ENCODE assay signal across 22 cellular contexts in genomic region chr17:82984751-82985435, GRCh38.
DNase-seq lines count a peak whose midpoint lies in the region; ATAC-seq and TF ChIP-seq lines count a peak whose summit lies in the region.
"Had no signal": no experiment of that assay in that cellular context is flagged by ENCODE, and none has a peak within 500 bp of the region (broad histone marks: within the 10 kb centered on the region; RNA-seq: fewer than 3 reads in every experiment).

No MANE protein-coding gene starts in this region.

- peak overlapping the region in 3 of 11 experiments; percentile 15 to 50 (median 46); a peak in 3 of 22 replicates for H3K9ac ChIP-seq in BLaER1 treated with 17β-estradiol and CSF1 and Interleukin-3, amounts not matched to agents 10 nM and 100 nM
- H3K9ac ChIP-seq in mesenchymal stem cell (ENCODE audit: low read length) = no peak overlapping the region
- H3K9ac ChIP-seq: parathyroid adenoma had no signal

- H3K4ac ChIP-seq in mesenchymal stem cell (ENCODE audit: low read depth in 1 of 2, low read length in 2 of 2) = no peak overlapping the region

- H3K27ac ChIP-seq in BLaER1 treated with 17β-estradiol and CSF1 and Interleukin-3, amounts not matched to agents 10 nM and 100 nM = peak overlapping the region in 3 of 11 experiments; percentile 13 to 30 (median 27); a peak in 4 of 22 replicates
- H3K27ac ChIP-seq in CD8-positive, alpha-beta memory T cell (ENCODE audit: low read depth, low read length) = no peak overlapping the region
- H3K27ac ChIP-seq in mesenchymal stem cell (ENCODE audit: low read length, poor library complexity, severe bottlenecking) (no peak overlapping the region), uterus (no peak overlapping the region)
- H3K27ac ChIP-seq: foreskin keratinocyte, parathyroid adenoma, SK-N-MC had no signal

- H3K4me1 ChIP-seq in BLaER1 treated with 17β-estradiol and CSF1 and Interleukin-3, amounts not matched to agents 10 nM and 100 nM = peaks cover 37 to 46% (median 40%) of the 10 kb centered on the region in 10 experiments
- H3K4me1 ChIP-seq in CD8-positive, alpha-beta memory T cell (ENCODE audit: insufficient read depth, low read length) = peaks cover 26% of the 10 kb centered on the region
- H3K4me1 ChIP-seq in mesenchymal stem cell (ENCODE audit: control insufficient read depth, insufficient read depth, low read depth, low read length) (peaks cover 14% of the 10 kb centered on the region), uterus (no peaks in the 10 kb centered on the region)
- H3K4me1 ChIP-seq: foreskin keratinocyte had no signal

- peak overlapping the region; percentile 86 for H2AK5ac ChIP-seq in mesenchymal stem cell (ENCODE audit: low read length, severe bottlenecking)

- no peak overlapping the region for H2BK15ac ChIP-seq in mesenchymal stem cell (ENCODE audit: low read depth, poor library complexity, severe bottlenecking)

- peaks cover 37 to 66% (median 57%) of the 10 kb centered on the region in 3 donors for H3K4me1 Mint-ChIP-seq in CD8-positive, alpha-beta memory T cell
- H3K4me1 Mint-ChIP-seq in activated naive CD8-positive, alpha-beta T cell treated with anti-CD3 and anti-CD28 coated beads, Interleukin-2, amount 50 U/mL, for 24 hours = peaks cover 35% of the 10 kb centered on the region

- H3K27me3 ChIP-seq in BLaER1 treated with 17β-estradiol and CSF1 and Interleukin-3, amounts not matched to agents 10 nM and 100 nM = peaks cover 0 to 5% (median 0%) of the 10 kb centered on the region in 11 experiments; a peak in 2 of 22 replicates
- H3K27me3 ChIP-seq in CD8-positive, alpha-beta memory T cell (ENCODE audit: insufficient read depth, low read length, poor library complexity, severe bottlenecking) = no peaks in the 10 kb centered on the region
- no peaks in the 10 kb centered on the region for H3K27me3 ChIP-seq in mesenchymal stem cell (ENCODE audit: control insufficient read depth in 1 of 2, insufficient read depth in 1 of 2, low read length in 2 of 2)
- no peaks in the 10 kb centered on the region for H3K27me3 ChIP-seq in uterus

- intact Hi-C loops in uterus (cut with DNase I; ENCODE audit: low total_unique reads) = no loop called here

- H4K20me1 ChIP-seq in BLaER1 treated with 17β-estradiol and CSF1 and Interleukin-3, amounts not matched to agents 10 nM and 100 nM = no peaks in the 10 kb centered on the region

- POLR2A ChIA-PET in CD8-positive, alpha-beta memory T cell (lab: Charles Lee) = no interaction called here

- no peak overlapping the region for H3K23ac ChIP-seq in mesenchymal stem cell (ENCODE audit: low read length in 2 of 2)

- H2AFZ ChIP-seq in mesenchymal stem cell (ENCODE audit: low read depth, low read length) = no peak overlapping the region

- H2BK12ac ChIP-seq in mesenchymal stem cell (ENCODE audit: low read length in 2 of 2) = no peak overlapping the region

- no peaks in the 10 kb centered on the region for H3K79me1 ChIP-seq in mesenchymal stem cell (replicated peaks; ENCODE audit: low read length, poor library complexity, severe bottlenecking)

- peaks cover 0 to 2% of the 10 kb centered on the region in 2 donors for H3K27me3 Mint-ChIP-seq in CD8-positive, alpha-beta memory T cell
- H3K27me3 Mint-ChIP-seq in activated naive CD8-positive, alpha-beta T cell treated with anti-CD3 and anti-CD28 coated beads, Interleukin-2, amount 50 U/mL, for 24 hours = no peaks in the 10 kb centered on the region

- H3K4me2 ChIP-seq in BLaER1 treated with 17β-estradiol and CSF1 and Interleukin-3, amounts not matched to agents 10 nM and 100 nM = peak overlapping the region; percentile 73 to 96 (median 88)
- H3K4me2 ChIP-seq in mesenchymal stem cell (ENCODE audit: low read length, poor library complexity, severe bottlenecking) = no peak overlapping the region

- no peak for DNase-seq in CD8-positive, alpha-beta memory T cell
- no peak for DNase-seq in activated naive CD8-positive, alpha-beta T cell treated with anti-CD3 and anti-CD28 coated beads, Interleukin-2, amount 50 U/mL, for 24 hours
- no peak for DNase-seq in mesenchymal stem cell
- DNase-seq in NCI-H1105 (lab: John Stamatoyannopoulos, UW) = no peak
- no peak for DNase-seq in uterus
- no peak for DNase-seq in GM10266 (ENCODE audit: extremely low spot score)
- DNase-seq: activated effector memory CD4-positive, alpha-beta T cell treated with Interleukin-2 at 50 U/mL for 16 hours; foreskin keratinocyte; GF-D8; hypothalamus; left colon; NCI-H1048; NCI-H82; stimulated activated CD4-positive, alpha-beta T cell treated with anti-CD3 and anti-CD28 coated beads, Interleukin-4, amount 100 ng/mL, for 4 hours; stimulated activated CD8-positive, alpha-beta memory T cell treated with anti-CD3 and anti-CD28 coated beads, Interleukin-4, amount 100 ng/mL, for 48 hours had no signal

- H3K9me3 ChIP-seq in BLaER1 treated with 17β-estradiol and CSF1 and Interleukin-3, amounts not matched to agents 10 nM and 100 nM (replicated peaks in 1 of 11) = peaks cover 6 to 19% (median 14%) of the 10 kb centered on the region in 11 experiments; a peak in 18 of 22 replicates
- no peaks in the 10 kb centered on the region for H3K9me3 ChIP-seq in CD8-positive, alpha-beta memory T cell (ENCODE audit: low read length)
- peaks cover 3% of the 10 kb centered on the region for H3K9me3 ChIP-seq in mesenchymal stem cell (ENCODE audit: control insufficient read depth, low read length)
- H3K9me3 ChIP-seq in uterus = no peaks in the 10 kb centered on the region

- H3K36me3 Mint-ChIP-seq in CD8-positive, alpha-beta memory T cell = peaks cover 1 to 6% (median 5%) of the 10 kb centered on the region in 3 donors
- peaks cover 13% of the 10 kb centered on the region for H3K36me3 Mint-ChIP-seq in activated naive CD8-positive, alpha-beta T cell treated with anti-CD3 and anti-CD28 coated beads, Interleukin-2, amount 50 U/mL, for 24 hours (ENCODE audit: low read depth)

- TF ChIP-seq CTCF in uterus (IDR thresholded peaks at IDR 0.05) (no peak), GM10266 (IDR thresholded peaks at IDR 0.05; ENCODE audit: control insufficient read depth, insufficient read depth, low read depth, missing control alignments) (no peak)

- peak overlapping the region in 6 of 8 donors; percentile 57 to 92 (median 88) for H3K27ac Mint-ChIP-seq in CD8-positive, alpha-beta memory T cell
- H3K27ac Mint-ChIP-seq in activated naive CD8-positive, alpha-beta T cell treated with anti-CD3 and anti-CD28 coated beads, Interleukin-2, amount 50 U/mL, for 24 hours = no peak overlapping the region

- no peak overlapping the region for H2BK120ac ChIP-seq in mesenchymal stem cell (ENCODE audit: low read depth, low read length)

- H3K4me3 Mint-ChIP-seq in CD8-positive, alpha-beta memory T cell = peak overlapping the region in 3 of 7 donors; percentile 73 to 82 (median 76)
- H3K4me3 Mint-ChIP-seq in activated naive CD8-positive, alpha-beta T cell treated with anti-CD3 and anti-CD28 coated beads, Interleukin-2, amount 50 U/mL, for 24 hours = no peak overlapping the region

- no peak overlapping the region for H4K91ac ChIP-seq in mesenchymal stem cell (ENCODE audit: low read length)

- ATAC-seq in activated naive CD8-positive, alpha-beta T cell treated with anti-CD3 and anti-CD28 coated beads, Interleukin-2, amount 50 U/mL, for 24 hours = peak; percentile 22
- no peak for ATAC-seq in HG02588 (IDR thresholded peaks at IDR 0.05; ENCODE audit: unreplicated experiment)
- ATAC-seq: foreskin keratinocyte, K562, left colon, Panc1 had no signal

- H3K36me3 ChIP-seq in BLaER1 treated with 17β-estradiol and CSF1 and Interleukin-3, amounts not matched to agents 10 nM and 100 nM = peaks cover 0 to 14% (median 0%) of the 10 kb centered on the region in 11 experiments; a peak in 5 of 22 replicates
- no peaks in the 10 kb centered on the region for H3K36me3 ChIP-seq in CD8-positive, alpha-beta memory T cell (ENCODE audit: insufficient read depth, low read length)
- H3K36me3 ChIP-seq in mesenchymal stem cell (ENCODE audit: control insufficient read depth in 1 of 2, insufficient read depth in 2 of 2, low read depth in 1 of 2, low read length in 2 of 2) (no peaks in the 10 kb centered on the region), uterus (no peaks in the 10 kb centered on the region)

- WGBS in mesenchymal stem cell = 96% methylated on average over 13 of the region's 15 CpGs

- H2BK5ac ChIP-seq in mesenchymal stem cell (ENCODE audit: low read depth, low read length, poor library complexity, severe bottlenecking) = no peak overlapping the region

- H3K14ac ChIP-seq in mesenchymal stem cell (ENCODE audit: low read length in 2 of 2) = no peak overlapping the region

- no peak overlapping the region for H3K18ac ChIP-seq in mesenchymal stem cell (ENCODE audit: low read depth in 1 of 2, low read length in 2 of 2)

- no peaks in the 10 kb centered on the region for H3K9me3 Mint-ChIP-seq in CD8-positive, alpha-beta memory T cell
- no peaks in the 10 kb centered on the region for H3K9me3 Mint-ChIP-seq in activated naive CD8-positive, alpha-beta T cell treated with anti-CD3 and anti-CD28 coated beads, Interleukin-2, amount 50 U/mL, for 24 hours

- TF ChIP-seq POLR2A in uterus (IDR thresholded peaks at IDR 0.05) = no peak

- no peak overlapping the region for H4K8ac ChIP-seq in mesenchymal stem cell (ENCODE audit: low read length)

- CTCF ChIA-PET in CD8-positive, alpha-beta memory T cell (lab: Charles Lee) = no interaction called here

- H3K4me3 ChIP-seq in BLaER1 treated with 17β-estradiol and CSF1 and Interleukin-3, amounts not matched to agents 10 nM and 100 nM = no peak overlapping the region
- no peak overlapping the region for H3K4me3 ChIP-seq in CD8-positive, alpha-beta memory T cell (ENCODE audit: low read length)
- H3K4me3 ChIP-seq in mesenchymal stem cell (ENCODE audit: insufficient read depth in 1 of 2, low read depth in 1 of 2, low read length in 2 of 2) (no peak overlapping the region), uterus (no peak overlapping the region)
- H3K4me3 ChIP-seq: K562, SK-N-MC, skin epidermis had no signal
